Comparison of ENCODE assay signal across 14 cellular contexts in genomic region chr1:210696709-210697108, GRCh38.
DNase-seq lines count a peak whose midpoint lies in the region; ATAC-seq and TF ChIP-seq lines count a peak whose summit lies in the region.
"Had no signal": no experiment of that assay in that cellular context is flagged by ENCODE, and none has a peak within 500 bp of the region (broad histone marks: within the 10 kb centered on the region; RNA-seq: fewer than 3 reads in every experiment).

No MANE protein-coding gene starts in this region.

- no peak overlapping the region for H3K4me3 ChIP-seq in GM06990 (replicated peaks; ENCODE audit: low read depth, low read length)
- H3K4me3 ChIP-seq: BLaER1, cardiac muscle cell had no signal

- DNase-seq in GM06990 (ENCODE audit: extremely low read depth, insufficient read length) (peak; percentile 34), GM19240 (ENCODE audit: insufficient read length, low spot score) (peak; percentile 50), M059J (ENCODE audit: low read depth) (peak; percentile 77), KG1 (lab: John Stamatoyannopoulos, UW) (no peak), nucleus accumbens (lab: John Stamatoyannopoulos, UW) (no peak), NCI-H774 (lab: John Stamatoyannopoulos, UW) (no peak), GDM1 (lab: John Stamatoyannopoulos, UW) (no peak)
- DNase-seq: activated CD4-positive, CD25-positive, alpha-beta regulatory T cell; hippocampal formation; NCI-H446 treated with DMSO at 0.1 percent for 48 hours had no signal

- TF ChIP-seq CTCF in GM06990 (IDR thresholded peaks at IDR 0.05; ENCODE audit: insufficient read depth, low read length, poor library complexity, severe bottlenecking) = peak; percentile 13

- H3K36me3 ChIP-seq in GM06990 (ENCODE audit: control insufficient read depth, insufficient read depth, low read length) = no peaks in the 10 kb centered on the region
- H3K36me3 ChIP-seq: BLaER1, cardiac muscle cell had no signal

- H3K27me3 ChIP-seq in GM06990 (replicated peaks; ENCODE audit: control insufficient read depth, insufficient read depth, low read length) = no peaks in the 10 kb centered on the region
- H3K27me3 ChIP-seq: BLaER1, cardiac muscle cell had no signal

- ATAC-seq in HG02884 (IDR thresholded peaks at IDR 0.05; ENCODE audit: unreplicated experiment) = peak; percentile 96
- ATAC-seq: HCT116 had no signal

Comparison
In these comparisons a context has a peak if more than half of its experiments do, and no peak if none do; other contexts are left out.
1. DNase-seq: peak in GM06990 (single experiment), GM19240 (single experiment) and M059J (single experiment); none in KG1 (single experiment), nucleus accumbens (0 of 56), NCI-H774 (single experiment) and GDM1 (single experiment).